5 cellular contexts compared by ENCODE assay signal in genomic region chr4:7637971-7638370, GRCh38.
"Had no signal": no experiment of that assay in that cellular context is flagged by ENCODE, and none has a peak within 500 bp of the region (broad histone marks: within the 10 kb centered on the region; RNA-seq: fewer than 3 reads in every experiment).

No MANE protein-coding gene starts in this region.

- H2AFZ ChIP-seq: GM23338 had no signal

- H3K27ac ChIP-seq: KMS-11 had no signal

- H3K4me3 ChIP-seq: GM23338 had no signal

- DNase-seq: H9, HCEC 1CT, KBM-7 had no signal

- ATAC-seq: GM23338 had no signal

- H3K9ac ChIP-seq: KMS-11 had no signal

- H3K4me2 ChIP-seq: GM23338, KMS-11 had no signal
